Comparison of ENCODE assay signal across 20 cellular contexts in the genomic region with DNA sequence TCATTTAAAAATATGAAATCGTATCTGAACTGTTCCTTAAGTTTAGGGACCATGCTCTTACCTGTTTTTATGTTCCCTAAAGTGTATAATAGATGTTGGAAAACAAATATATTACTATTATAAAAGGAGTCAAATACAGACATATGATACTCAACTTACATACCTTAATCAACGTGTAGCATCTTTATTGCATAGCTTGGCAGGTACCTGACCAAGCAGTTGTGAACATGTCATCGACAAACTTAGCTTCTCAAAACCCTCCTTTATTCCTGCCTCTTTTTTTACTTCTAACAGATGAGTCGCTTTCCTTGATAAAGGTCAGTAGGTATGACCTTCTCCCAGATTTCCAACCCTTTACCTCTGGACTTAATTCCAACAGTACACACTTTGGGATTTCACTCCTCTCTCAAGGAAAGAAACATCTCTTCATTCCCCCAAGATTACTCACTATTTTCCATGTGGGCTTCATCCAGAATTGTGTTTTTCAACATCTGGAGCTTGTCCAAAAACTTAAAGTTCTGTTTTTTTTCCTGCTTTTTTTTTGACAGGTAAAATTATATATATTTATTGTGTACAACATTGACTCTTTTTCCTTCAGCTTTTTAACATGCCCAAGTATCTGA. TPM values are rescaled to one million over a fixed set of nuclear protein-coding genes. Genes with fewer than 3 reads are reported as not detected.
DNase-seq lines count a peak whose midpoint lies in the region; ATAC-seq and TF ChIP-seq lines count a peak whose summit lies in the region.
"Had no signal": no experiment of that assay in that cellular context is flagged by ENCODE, and none has a peak within 500 bp of the region (broad histone marks: within the 10 kb centered on the region; RNA-seq: fewer than 3 reads in every experiment).

No MANE protein-coding gene starts in this region.

- H3K27me3 ChIP-seq in PC-3 (ENCODE audit: low read length): no peaks in the 10 kb centered on the region
- H3K27me3 ChIP-seq: Peyer's patch had no signal

- DNase-seq in GM03348 (ENCODE audit: low spot score) (peak; percentile 29), PC-3 (peak; percentile 47), dermis blood vessel endothelial cell (peak; percentile 15), nephron progenitor cell (no peak), MV-4-11 (lab: John Stamatoyannopoulos, UW) (no peak), NCI-H2081 (lab: John Stamatoyannopoulos, UW) (no peak)
- DNase-seq: C1 segment of cervical spinal cord, foreskin melanocyte, Kasumi-1, midbrain, NCI-H1694 treated with DMSO at 0.1 percent for 48 hours, NCI-H524 treated with DMSO at 0.1 percent for 48 hours, Peyer's patch had no signal

- H3K4me3 ChIP-seq in PC-3 (ENCODE audit: low read length): no peak overlapping the region
- H3K4me3 ChIP-seq: GM12878, HAP-1, Peyer's patch had no signal

- no peak overlapping the region for H3K4me3 Mint-ChIP-seq in nephron progenitor cell
- H3K4me3 Mint-ChIP-seq: WTC11 had no signal

- peak overlapping the region; percentile 14 for H3K4me2 ChIP-seq in PC-3 (ENCODE audit: low read length)

- H3K9me3 ChIP-seq in PC-3 (ENCODE audit: low read length): no peaks in the 10 kb centered on the region
- H3K9me3 ChIP-seq: HAP-1, Peyer's patch had no signal

- no peak for TF ChIP-seq CTCF in PC-3 (conservative IDR thresholded peaks at IDR 0.05; ENCODE audit: low read depth, low read length)
- TF ChIP-seq CTCF in nephron progenitor cell (IDR thresholded peaks at IDR 0.05): no peak

- intact Hi-C loops in PC-3 (cut with micrococcal nuclease): no loop called here

- H3K79me2 ChIP-seq in PC-3 (ENCODE audit: low read length): peaks cover 96% of the 10 kb centered on the region

- H3K36me3 ChIP-seq in PC-3 (ENCODE audit: low read depth, low read length): no peaks in the 10 kb centered on the region
- H3K36me3 ChIP-seq: HAP-1, Peyer's patch had no signal

- peak; percentile 48 for ATAC-seq in PC-3
- no peak for ATAC-seq in HG02852 (IDR thresholded peaks at IDR 0.05; ENCODE audit: unreplicated experiment)
- ATAC-seq in GM19351 (IDR thresholded peaks at IDR 0.05; ENCODE audit: unreplicated experiment): no peak
- ATAC-seq: WTC11 had no signal

- H3K36me3 Mint-ChIP-seq in nephron progenitor cell (ENCODE audit: low read depth): no peaks in the 10 kb centered on the region
- H3K36me3 Mint-ChIP-seq: WTC11 had no signal

- BruUV-seq in PC-3 (replicated peaks; lab: Mats Ljungman, UMichigan): no TSS peak

- no peak overlapping the region for H3K9ac ChIP-seq in PC-3 (ENCODE audit: low read length)
- H3K9ac ChIP-seq: parathyroid adenoma had no signal

- peaks cover 7% of the 10 kb centered on the region for H3K9me3 Mint-ChIP-seq in nephron progenitor cell
- H3K9me3 Mint-ChIP-seq: brain, WTC11 had no signal

- H3K27me3 Mint-ChIP-seq in nephron progenitor cell (ENCODE audit: low read depth, poor library complexity): no peaks in the 10 kb centered on the region
- H3K27me3 Mint-ChIP-seq: brain had no signal

- H3K9me2 ChIP-seq in PC-3 (replicated peaks; ENCODE audit: low read length): no peaks in the 10 kb centered on the region

- peaks cover 17% of the 10 kb centered on the region for H3K4me1 ChIP-seq in PC-3 (ENCODE audit: insufficient read depth, low read length)

- no peaks in the 10 kb centered on the region for H3F3A ChIP-seq in PC-3 (ENCODE audit: low read length, unreplicated experiment)

- peak overlapping the region; percentile 63 for H3K27ac Mint-ChIP-seq in nephron progenitor cell
- H3K27ac Mint-ChIP-seq: WTC11 had no signal

- peaks cover 29% of the 10 kb centered on the region for H4K20me1 ChIP-seq in PC-3 (ENCODE audit: low read length)

- peaks cover 7% of the 10 kb centered on the region for H3K4me1 Mint-ChIP-seq in nephron progenitor cell

- no peak overlapping the region for H3K27ac ChIP-seq in PC-3 (ENCODE audit: low read length)
- H3K27ac ChIP-seq: parathyroid adenoma had no signal

- CTCF ChIA-PET in PC-3 (lab: Charles Lee): interaction anchor here (0.6 kb wide), 1 partner anchor 50 kb away, joined by 3 read pairs; no protein-coding TSS in a partner anchor

- POLR2A ChIA-PET in PC-3 (lab: Charles Lee; ENCODE audit: unreplicated experiment): interaction anchor here (0.5 kb wide), 1 partner anchor 213 kb away, joined by 3 read pairs; no protein-coding TSS in a partner anchor

- no peak overlapping the region for H2AFZ ChIP-seq in PC-3 (ENCODE audit: low read length)
- H2AFZ ChIP-seq: parathyroid adenoma had no signal

RNA-seq across cellular contexts. Expression of gene HIPK3, which starts 11.9 kb away (rescaled TPM):
- total RNA-seq in PC-3 (2014; rRNA removed) (19.4 and 28.1 TPM in 2 replicates), dermis blood vessel endothelial cell (85.6 and 138 TPM in 2 replicates)

Comparison
In these comparisons a context has a peak if more than half of its experiments do, and no peak if none do; other contexts are left out.
1. DNase-seq: peak in GM03348 (single experiment), PC-3 (single experiment) and dermis blood vessel endothelial cell (single experiment); none in nephron progenitor cell (single experiment), MV-4-11 (single experiment) and NCI-H2081 (0 of 2).